ENCODE assay signal across 9 cellular contexts in genomic region chr14:74882103-74882920, GRCh38. TPM values are rescaled to one million over a fixed set of nuclear protein-coding genes. Genes with fewer than 3 reads are reported as not detected.
DNase-seq lines count a peak whose midpoint lies in the region; ATAC-seq and TF ChIP-seq lines count a peak whose summit lies in the region.
"Had no signal": no experiment of that assay in that cellular context is flagged by ENCODE, and none has a peak within 500 bp of the region (broad histone marks: within the 10 kb centered on the region; RNA-seq: fewer than 3 reads in every experiment).

No MANE protein-coding gene starts in this region.

- peak; percentile 31 for ATAC-seq in GM18873 (IDR thresholded peaks at IDR 0.05; ENCODE audit: low FRiP score, unreplicated experiment)
- peak; percentile 48 for ATAC-seq in HG03135 (IDR thresholded peaks at IDR 0.05; ENCODE audit: unreplicated experiment)

- peak overlapping the region; percentile 87 for H3K9ac ChIP-seq in smooth muscle cell (ENCODE audit: low read depth)

- WGBS in smooth muscle cell (ENCODE audit: low lambda C conversion rate): 3% methylated on average over 38 of the region's 49 CpGs

- H3K27ac ChIP-seq in AG04450 (ENCODE audit: low read depth, low read length): peak overlapping the region; percentile 85
- peak overlapping the region; percentile 75 for H3K27ac ChIP-seq in smooth muscle cell (ENCODE audit: low read depth)

- CTCF ChIA-PET in AG04450 (lab: Charles Lee): interaction anchor here (1.9 to 11.3 kb wide), 3 partner anchors 21 to 206 kb away, joined by 7 to 173 read pairs (median 21); no protein-coding TSS in a partner anchor

- H3K4me3 ChIP-seq in AG04450 (ENCODE audit: low read depth, low read length): peak overlapping the region; percentile 86
- peak overlapping the region; percentile 86 for H3K4me3 ChIP-seq in iPS-11a (ENCODE audit: low read depth, low read length)
- H3K4me3 ChIP-seq in smooth muscle cell: peak overlapping the region; percentile 76

- H4K20me1 ChIP-seq in smooth muscle cell (ENCODE audit: low read depth): peaks cover 52% of the 10 kb centered on the region

- peaks cover 51% of the 10 kb centered on the region for H3K79me2 ChIP-seq in smooth muscle cell (ENCODE audit: low read depth)

- peak overlapping the region; percentile 25 for H2AFZ ChIP-seq in smooth muscle cell (ENCODE audit: low read depth)

- peaks cover 30% of the 10 kb centered on the region for H3F3A ChIP-seq in smooth muscle cell (ENCODE audit: low read depth)

- in situ Hi-C loops in SK-MEL-5 (cut with HindIII; ENCODE audit: low pct_unique_long_range_greater_than_20kb, low sequenced_read_pairs): no loop called here

- DNase-seq in AG04450 (ENCODE audit: low read depth, low spot score) (no peak), SK-MEL-5 (ENCODE audit: low read depth, low spot score) (peak; percentile 13), amniotic stem cell (lab: John Stamatoyannopoulos, UW) (peak; percentile 34), smooth muscle cell (lab: John Stamatoyannopoulos, UW; ENCODE audit: unreplicated experiment) (peak; percentile 55), DMS153 treated with DMSO at 0.1 percent for 48 hours (lab: John Stamatoyannopoulos, UW; ENCODE audit: unreplicated experiment) (no peak)

- no peak for TF ChIP-seq CTCF in AG04450 (IDR thresholded peaks at IDR 0.05; ENCODE audit: low read depth, low read length)
- no peak for TF ChIP-seq CTCF in smooth muscle cell (IDR thresholded peaks at IDR 0.05; ENCODE audit: borderline replicate concordance, insufficient read depth, poor library complexity, severe bottlenecking)

- H3K27me3 ChIP-seq in AG04450 (ENCODE audit: control insufficient read depth, insufficient read depth, low read length) (no peaks in the 10 kb centered on the region), smooth muscle cell (ENCODE audit: low read depth) (no peaks in the 10 kb centered on the region)

- peaks cover 19% of the 10 kb centered on the region for H3K4me1 ChIP-seq in smooth muscle cell (ENCODE audit: low read depth)

- H3K36me3 ChIP-seq in smooth muscle cell (ENCODE audit: low read depth): no peaks in the 10 kb centered on the region

- POLR2A ChIA-PET in AG04450 (lab: Yijun Ruan, JAX): interaction anchor here (0.6 to 0.8 kb wide), 2 partner anchors 14 to 21 kb away, joined by 3 to 6 read pairs; no protein-coding TSS in a partner anchor

- H3K9me3 ChIP-seq in AG04450 (ENCODE audit: control insufficient read depth, insufficient read depth, low read length) (no peaks in the 10 kb centered on the region), smooth muscle cell (replicated peaks; ENCODE audit: low read depth) (no peaks in the 10 kb centered on the region)

- peak overlapping the region; percentile 93 for H3K4me2 ChIP-seq in smooth muscle cell

RNA-seq across cellular contexts. Expression of gene DLST, which starts 0.6 kb away (rescaled TPM):
- polyA plus RNA-seq in AG04450 (2011; rRNA removed) (148 and 150 TPM in 2 replicates), smooth muscle cell (4.9 and 7.8 TPM in 2 replicates)
- polyA minus RNA-seq in AG04450 (2011; rRNA and poly(A)+ RNA removed): 92.0 and 108 TPM in 2 replicates
- 42.7 and 51.6 TPM in 2 replicates for total RNA-seq in SK-MEL-5 (2014; rRNA removed; shearing (Covaris generic))
- polyA plus RNA-seq in SK-MEL-5 (2015; cell fraction: cytosol; rRNA removed): 101 and 145 TPM in 2 replicates
- polyA plus RNA-seq in SK-MEL-5 (2015; cell fraction: nucleus; rRNA removed): 180 and 193 TPM in 2 replicates
- 45.1 and 46.9 TPM in 2 replicates for total RNA-seq in smooth muscle cell

RNA-seq across cellular contexts. Expression of gene PROX2, which starts 6.4 kb away (rescaled TPM):
- polyA plus RNA-seq in AG04450 (2011; rRNA removed) (not detected in 2 replicates), smooth muscle cell (0.08 and 0.52 TPM in 2 replicates)
- polyA minus RNA-seq in AG04450 (2011; rRNA and poly(A)+ RNA removed): not detected in 2 replicates
- total RNA-seq in SK-MEL-5 (2014; rRNA removed; shearing (Covaris generic)): not detected in 2 replicates
- not detected in 2 replicates for polyA plus RNA-seq in SK-MEL-5 (2015; cell fraction: cytosol; rRNA removed)
- not detected in 2 replicates for polyA plus RNA-seq in SK-MEL-5 (2015; cell fraction: nucleus; rRNA removed)
- not detected in 2 replicates for total RNA-seq in smooth muscle cell
- total RNA-seq: NCI-H460 had no signal

RNA-seq across cellular contexts. Expression of gene RPS6KL1, which starts 40.7 kb away (rescaled TPM):
- polyA plus RNA-seq in AG04450 (2011; rRNA removed): 0.37 and 0.64 TPM in 2 replicates
- 0.60 and 1.9 TPM in 2 replicates for polyA minus RNA-seq in AG04450 (2011; rRNA and poly(A)+ RNA removed)
- 0.53 and 1.3 TPM in 2 replicates for total RNA-seq in SK-MEL-5 (2014; rRNA removed; shearing (Covaris generic))
- polyA plus RNA-seq in SK-MEL-5 (2015; cell fraction: cytosol; rRNA removed): 0.57 and 1.4 TPM in 2 replicates
- 0.69 and 2.5 TPM in 2 replicates for polyA plus RNA-seq in SK-MEL-5 (2015; cell fraction: nucleus; rRNA removed)
- total RNA-seq in smooth muscle cell: 0.09 TPM in 1 of 2 replicates, not detected in the other
- not detected in 2 replicates for polyA plus RNA-seq in smooth muscle cell

Comparison
In these comparisons a context has a peak if more than half of its experiments do, and no peak if none do; other contexts are left out.
1. DNase-seq: peak in SK-MEL-5 (single experiment), amniotic stem cell (single experiment) and smooth muscle cell (single experiment); none in AG04450 (single experiment) and DMS153 treated with DMSO at 0.1 percent for 48 hours (single experiment).
2. Peak in every context shown above with its lines, with median percentiles within 50 percentile points of each other: H3K4me3 ChIP-seq.